In the genomic region with DNA sequence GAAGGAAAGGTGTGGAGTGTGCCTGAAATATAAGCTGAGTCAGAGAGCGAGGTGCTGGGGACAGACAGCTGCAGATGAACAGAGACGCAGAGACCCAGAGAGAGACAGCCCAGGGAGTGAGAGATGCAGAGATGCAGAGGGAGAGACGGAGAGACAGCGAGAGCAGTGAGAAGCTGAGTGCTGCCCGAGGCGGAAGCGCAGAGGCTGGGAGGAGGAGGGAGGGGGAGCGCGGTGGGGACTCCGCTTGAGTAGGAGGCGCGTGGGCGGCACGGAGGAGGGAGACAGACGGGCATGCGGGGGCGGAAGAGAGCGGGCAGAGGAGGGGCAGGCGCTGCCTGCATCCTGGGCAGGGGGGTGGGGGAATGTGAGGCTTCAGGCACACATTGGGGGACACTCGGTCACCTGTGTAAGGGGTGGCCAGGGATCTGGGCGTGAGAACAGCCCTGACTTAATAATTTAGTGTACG, we compare ENCODE assay signal across 8 cellular contexts. TPM values are rescaled to one million over a fixed set of nuclear protein-coding genes. Genes with fewer than 3 reads are reported as not detected.
DNase-seq lines count a peak whose midpoint lies in the region; ATAC-seq and TF ChIP-seq lines count a peak whose summit lies in the region.

No MANE protein-coding gene starts in this region.

- H3K4me3 Mint-ChIP-seq in activated T-helper 17 cell treated with anti-CD3 and anti-CD28 coated beads, Interleukin-2, amount 50 U/mL, for 72 hours, result peak overlapping the region; percentile 58

- peaks cover 38% of the 10 kb centered on the region for H3K27me3 ChIP-seq in iPS-18a (ENCODE audit: control insufficient read depth, insufficient read depth, low read length)

- no peaks in the 10 kb centered on the region for H3K36me3 ChIP-seq in iPS-18a (ENCODE audit: control insufficient read depth, low read depth, low read length)

- POLR2A ChIA-PET in GM10248 (lab: Yijun Ruan, JAX), result no interaction called here

- no peaks in the 10 kb centered on the region for H3K9me3 ChIP-seq in iPS-18a (ENCODE audit: control insufficient read depth, low read depth, low read length)

- peaks cover 38% of the 10 kb centered on the region for H3K4me1 Mint-ChIP-seq in activated T-helper 17 cell treated with anti-CD3 and anti-CD28 coated beads, Interleukin-2, amount 50 U/mL, for 72 hours

- DNase-seq in NCI-H1092 treated with DMSO at 0.1 percent for 48 hours (lab: John Stamatoyannopoulos, UW) (peak; percentile 27), NCI-H1092 (lab: John Stamatoyannopoulos, UW) (no peak), NCI-H82 treated with DMSO at 0.1 percent for 48 hours (lab: John Stamatoyannopoulos, UW; ENCODE audit: unreplicated experiment) (peak; percentile 57), GM10248 (ENCODE audit: extremely low spot score) (no peak), HCEC 1CT (no peak)
- peak; percentile 69 for DNase-seq in stimulated activated CD8-positive, alpha-beta memory T cell treated with anti-CD3 and anti-CD28 coated beads, Interleukin-15, amount 100 ng/mL, for 1 hour (ENCODE audit: low read depth)

- no peak overlapping the region for H3K9ac ChIP-seq in iPS-18a (ENCODE audit: low read length)

- CTCF ChIA-PET in GM10248 (lab: Yijun Ruan, JAX), result interaction anchor here (0.9 to 2.1 kb wide), 4 partner anchors 10 to 38 kb away, joined by 3 to 10 read pairs (median 4); a partner anchor contains a TSS

- peak; percentile 39 for ATAC-seq in activated T-helper 17 cell treated with anti-CD3 and anti-CD28 coated beads, Interleukin-2, amount 50 U/mL, for 72 hours (replicated peaks)

- H3K4me1 ChIP-seq in iPS-18a (ENCODE audit: control insufficient read depth, low read depth, low read length), result peaks cover 18% of the 10 kb centered on the region

- no peaks in the 10 kb centered on the region for H3K9me3 Mint-ChIP-seq in activated T-helper 17 cell treated with anti-CD3 and anti-CD28 coated beads, Interleukin-2, amount 50 U/mL, for 72 hours

- H3K36me3 Mint-ChIP-seq in activated T-helper 17 cell treated with anti-CD3 and anti-CD28 coated beads, Interleukin-2, amount 50 U/mL, for 72 hours (ENCODE audit: low read depth), result no peaks in the 10 kb centered on the region

- H3K27ac ChIP-seq in iPS-18a (ENCODE audit: low read length), result no peak overlapping the region

- peaks cover 61% of the 10 kb centered on the region for H3K27me3 Mint-ChIP-seq in activated T-helper 17 cell treated with anti-CD3 and anti-CD28 coated beads, Interleukin-2, amount 50 U/mL, for 72 hours

- peak overlapping the region; percentile 69 for H3K4me3 ChIP-seq in iPS-18a (ENCODE audit: low read length)

- peak overlapping the region; percentile 31 for H3K27ac Mint-ChIP-seq in activated T-helper 17 cell treated with anti-CD3 and anti-CD28 coated beads, Interleukin-2, amount 50 U/mL, for 72 hours

- TF ChIP-seq CTCF in GM10248 (IDR thresholded peaks at IDR 0.05; ENCODE audit: control extremely low read depth, extremely low read depth, low read depth, missing control alignments), result no peak

RNA-seq across cellular contexts. Expression of a gene that starts 25.7 kb away (rescaled TPM):
- total RNA-seq in activated T-helper 17 cell treated with anti-CD3 and anti-CD28 coated beads, Interleukin-2, amount 50 U/mL, for 72 hours, result under 1 TPM; 0.06 to 0.50 TPM

RNA-seq across cellular contexts. Expression of a gene that starts 26.6 kb away (rescaled TPM):
- total RNA-seq in activated T-helper 17 cell treated with anti-CD3 and anti-CD28 coated beads, Interleukin-2, amount 50 U/mL, for 72 hours, result under 1 TPM in 1 of 2 donors, not detected in 1; 0.39 TPM

RNA-seq across cellular contexts. Expression of a gene that starts 38.0 kb away (rescaled TPM):
- total RNA-seq in activated T-helper 17 cell treated with anti-CD3 and anti-CD28 coated beads, Interleukin-2, amount 50 U/mL, for 72 hours, result 10 to 100 TPM; 12.9 to 17.7 TPM

Comparison
In these comparisons a context has a peak if more than half of its experiments do, and no peak if none do; other contexts are left out.
1. DNase-seq: peak in NCI-H1092 treated with DMSO at 0.1 percent for 48 hours (single experiment), NCI-H82 treated with DMSO at 0.1 percent for 48 hours (single experiment) and stimulated activated CD8-positive, alpha-beta memory T cell treated with anti-CD3 and anti-CD28 coated beads, Interleukin-15, amount 100 ng/mL, for 1 hour (single experiment); none in NCI-H1092 (single experiment), GM10248 (single experiment) and HCEC 1CT (single experiment).